18 cellular contexts compared by ENCODE assay signal in genomic region chr18:12239426-12239825, GRCh38. TPM values are rescaled to one million over a fixed set of nuclear protein-coding genes. Genes with fewer than 3 reads are reported as not detected.
DNase-seq lines count a peak whose midpoint lies in the region; ATAC-seq and TF ChIP-seq lines count a peak whose summit lies in the region.
"Had no signal": no experiment of that assay in that cellular context is flagged by ENCODE, and none has a peak within 500 bp of the region (broad histone marks: within the 10 kb centered on the region; RNA-seq: fewer than 3 reads in every experiment).

No MANE protein-coding gene starts in this region.

- WGBS in neuronal stem cell (ENCODE audit: extremely low coverage in 2 of 2, insufficient read length in 2 of 2, insufficient replicate concordance in 1 of 2), 2 donors, result no CpG with 5 or more reads among the region's 6 CpGs

- H3K4me2 ChIP-seq in neuronal stem cell (ENCODE audit: insufficient read depth, low read length, poor library complexity, severe bottlenecking), result no peak overlapping the region
- H3K4me2 ChIP-seq: A549 had no signal

- H3K79me1 ChIP-seq in neuronal stem cell (ENCODE audit: low read depth, low read length), result no peaks in the 10 kb centered on the region

- H4K8ac ChIP-seq in neuronal stem cell (ENCODE audit: low read depth, low read length), result no peak overlapping the region

- H3K27me3 ChIP-seq in neuronal stem cell (ENCODE audit: control insufficient read depth in 3 of 3, insufficient read depth in 3 of 3, low read depth in 1 of 3, low read length in 3 of 3), result peaks cover 0 to 20% (median 0%) of the 10 kb centered on the region in 3 experiments

- peak; percentile 26 for DNase-seq in Daoy (ENCODE audit: low read depth)
- peak; percentile 39 for DNase-seq in NCI-H226
- no peak for DNase-seq in chondrocyte (ENCODE audit: low spot score)
- DNase-seq in neuronal stem cell (ENCODE audit: low spot score), result no peak
- DNase-seq in stimulated activated CD4-positive, alpha-beta T cell treated with anti-CD3 and anti-CD28 coated beads, Interleukin-4, amount 100 ng/mL, for 4 hours, result no peak
- DNase-seq in GF-D8 (lab: John Stamatoyannopoulos, UW), result no peak
- no peak for DNase-seq in hypothalamus (lab: John Stamatoyannopoulos, UW)
- DNase-seq: Calu3; CD4-positive, CD25-positive, alpha-beta regulatory T cell; NCI-H1436; NCI-H2081; NCI-H2227 treated with DMSO at 0.1 percent for 48 hours; NCI-H526; NK-92 treated with Interleukin-12 subunit alpha and Interleukin-12 subunit beta, amount 100 ng/mL, for 24 hours had no signal

- H3K27ac Mint-ChIP-seq in chondrocyte (ENCODE audit: unreplicated experiment), result peak overlapping the region; percentile 91
- H3K27ac Mint-ChIP-seq: CD4-positive, CD25-positive, alpha-beta regulatory T cell had no signal

- no peak overlapping the region for H3K4ac ChIP-seq in neuronal stem cell (ENCODE audit: low read length)

- H3K4me3 ChIP-seq in neuronal stem cell (ENCODE audit: low read length in 2 of 2), result no peak overlapping the region
- H3K4me3 ChIP-seq: A549, HAP-1 had no signal

- H3K9me3 Mint-ChIP-seq in chondrocyte (ENCODE audit: low read depth), result no peaks in the 10 kb centered on the region

- peak overlapping the region; percentile 33 for H3K4me3 Mint-ChIP-seq in chondrocyte (ENCODE audit: unreplicated experiment)
- H3K4me3 Mint-ChIP-seq: CD4-positive, CD25-positive, alpha-beta regulatory T cell had no signal

- no peak overlapping the region for H3K14ac ChIP-seq in neuronal stem cell (ENCODE audit: low read length)

- peaks cover 32% of the 10 kb centered on the region for H3K4me1 Mint-ChIP-seq in chondrocyte (ENCODE audit: low read depth)

- no peak overlapping the region for H3K18ac ChIP-seq in neuronal stem cell (ENCODE audit: low read length)

- no peak overlapping the region for H2BK15ac ChIP-seq in neuronal stem cell (ENCODE audit: low read length)

- H3K36me3 Mint-ChIP-seq in chondrocyte (ENCODE audit: low read depth), result no peaks in the 10 kb centered on the region
- H3K36me3 Mint-ChIP-seq: CD4-positive, CD25-positive, alpha-beta regulatory T cell had no signal

- no peak overlapping the region for H3K9ac ChIP-seq in neuronal stem cell (ENCODE audit: low read depth, low read length, poor library complexity)

- peaks cover 0 to 3% of the 10 kb centered on the region in 2 donors for H3K9me3 ChIP-seq in neuronal stem cell (replicated peaks in 1 of 2; ENCODE audit: control insufficient read depth in 2 of 2, insufficient read depth in 1 of 2, low read depth in 1 of 2, low read length in 2 of 2)
- H3K9me3 ChIP-seq: A549, HAP-1 had no signal

- no peak for TF ChIP-seq CTCF in chondrocyte (IDR thresholded peaks at IDR 0.05)

- H3K27me3 Mint-ChIP-seq in chondrocyte (ENCODE audit: low read depth), result no peaks in the 10 kb centered on the region

- H3K4me1 ChIP-seq in neuronal stem cell (ENCODE audit: control insufficient read depth in 2 of 2, insufficient read depth in 1 of 2, low read depth in 1 of 2, low read length in 2 of 2), result peaks cover 0 to 3% of the 10 kb centered on the region in 2 donors
- H3K4me1 ChIP-seq: A549, HAP-1 had no signal

- no peak overlapping the region for H2BK120ac ChIP-seq in neuronal stem cell (ENCODE audit: low read depth, low read length)

- peak overlapping the region; percentile 35 for H3K23ac ChIP-seq in neuronal stem cell (ENCODE audit: low read depth, low read length, poor library complexity)

- ATAC-seq in HG02973 (IDR thresholded peaks at IDR 0.05; ENCODE audit: unreplicated experiment), result no peak
- ATAC-seq: A549 had no signal

- no peaks in the 10 kb centered on the region for H3K36me3 ChIP-seq in neuronal stem cell (replicated peaks in 1 of 2; ENCODE audit: control insufficient read depth in 2 of 2, insufficient read depth in 2 of 2, low read length in 2 of 2)
- H3K36me3 ChIP-seq: HAP-1 had no signal

- no peak overlapping the region for H2AK5ac ChIP-seq in neuronal stem cell (ENCODE audit: low read depth, low read length)

- H2BK12ac ChIP-seq in neuronal stem cell (ENCODE audit: low read length), result no peak overlapping the region

- H2BK5ac ChIP-seq in neuronal stem cell (ENCODE audit: low read length), result no peak overlapping the region

- no peak overlapping the region for H3K27ac ChIP-seq in neuronal stem cell (replicated peaks; ENCODE audit: low read length)
- H3K27ac ChIP-seq: A549 had no signal

- no peak overlapping the region for H2AFZ ChIP-seq in neuronal stem cell (ENCODE audit: low read length)

- H4K91ac ChIP-seq in neuronal stem cell (ENCODE audit: low read depth, low read length, poor library complexity), result no peak overlapping the region

RNA-seq across cellular contexts. Expression of gene CIDEA, which starts 14.7 kb away (rescaled TPM):
- not detected in 2 replicates for total RNA-seq in Daoy (2014; rRNA removed; shearing (Covaris generic))
- total RNA-seq in chondrocyte, result not detected in 3 replicates
- not detected for polyA plus RNA-seq in neuronal stem cell (2013, experiment 1 of 2)
- polyA plus RNA-seq in neuronal stem cell (2013, experiment 2 of 2), result not detected
- total RNA-seq: Calu3; CD4-positive, CD25-positive, alpha-beta regulatory T cell; HT-29 had no signal
- polyA plus RNA-seq: A549; CD4-positive, CD25-positive, alpha-beta regulatory T cell had no signal

Comparison
In these comparisons a context has a peak if more than half of its experiments do, and no peak if none do; other contexts are left out.
1. DNase-seq: peak in Daoy (single experiment) and NCI-H226 (single experiment); none in chondrocyte (single experiment), neuronal stem cell (single experiment), stimulated activated CD4-positive, alpha-beta T cell treated with anti-CD3 and anti-CD28 coated beads, Interleukin-4, amount 100 ng/mL, for 4 hours (0 of 2), GF-D8 (single experiment) and hypothalamus (0 of 51).